ENCODE assay signal across 4 cellular contexts in the genomic region with DNA sequence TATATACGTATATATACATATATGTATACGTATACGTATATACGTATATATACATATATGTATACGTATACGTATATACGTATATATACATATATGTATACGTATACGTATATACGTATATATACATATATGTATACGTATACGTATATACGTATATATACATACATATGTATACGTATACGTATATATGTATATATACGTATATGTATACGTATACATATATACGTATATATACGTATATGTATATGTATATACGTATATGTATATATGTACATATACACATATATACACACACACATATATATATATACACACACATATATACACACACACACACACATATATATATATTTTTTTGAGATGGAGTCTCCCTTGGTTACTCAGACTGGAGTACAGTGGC. TPM values are rescaled to one million over a fixed set of nuclear protein-coding genes. Genes with fewer than 3 reads are reported as not detected.
A peak's percentile ranks its signal among the peaks of the same experiment; 100 is the strongest.
DNase-seq lines count a peak whose midpoint lies in the region; ATAC-seq, FAIRE-seq and TF ChIP-seq lines count a peak whose summit lies in the region.
"Not testable (repeated sequence)": the region's sequence is repeated elsewhere in the genome, so short reads cannot be mapped to it uniquely, and the experiment has no call there.

No MANE protein-coding gene starts in this region.

- H3K9ac ChIP-seq in K562 (ENCODE audit: insufficient read depth in 1 of 2, low read depth in 2 of 2, low read length in 2 of 2); kidney (ENCODE audit: low read length in 2 of 2): not testable (repeated sequence)

- in situ Hi-C loops in K562 (cut with MboI) = not testable (repeated sequence)

- not testable (repeated sequence) for DNase-seq in RCC 7860 (ENCODE audit: low spot score); K562 (ENCODE audit: extremely low read depth in 1 of 4, low spot score in 3 of 4); kidney

- not testable (repeated sequence) for H3K27me3 ChIP-seq in K562 (ENCODE audit: control insufficient read depth in 2 of 2, insufficient read depth in 2 of 2, low read length in 2 of 2)

- TF ChIP-seq CTCF in K562 (IDR thresholded peaks at IDR 0.05 in 2 of 3, conservative IDR thresholded peaks at IDR 0.05 in 1 of 3; ENCODE audit: insufficient read depth in 2 of 3, low read depth in 1 of 3, low read length in 3 of 3); kidney (IDR thresholded peaks at IDR 0.05; ENCODE audit: borderline replicate concordance, extremely low read depth, insufficient read depth): not testable (repeated sequence)

- WGBS in K562 (ENCODE audit: insufficient coverage, low coverage, missing lambda C conversion rate) = 93% methylated on average over 11 of the region's 20 CpGs

- CTCF ChIA-PET in K562 (lab: Yijun Ruan, JAX; ENCODE audit: low intra/inter-chr PET ratio) = not testable (repeated sequence)

- H3K36me3 ChIP-seq in K562 (ENCODE audit: control insufficient read depth, insufficient read depth, low read length); kidney (ENCODE audit: control insufficient read depth in 1 of 2, insufficient read depth in 2 of 2, low read length in 2 of 2): not testable (repeated sequence)

- BruUV-seq in K562 (replicated peaks; lab: Mats Ljungman, UMichigan) = not testable (repeated sequence)

- not testable (repeated sequence) for H3K79me2 ChIP-seq in K562 (ENCODE audit: control insufficient read depth, insufficient read depth, low read length)

- H3K4me1 ChIP-seq in K562 (replicated peaks in 1 of 2; ENCODE audit: control insufficient read depth in 2 of 2, insufficient read depth in 2 of 2, low read length in 2 of 2) = peaks cover 0 to 13% of the 10 kb centered on the region in 2 experiments; a peak in 1 of 5 replicates
- not testable (repeated sequence) for H3K4me1 ChIP-seq in kidney (ENCODE audit: control insufficient read depth in 1 of 2, insufficient read depth in 1 of 2, low read depth in 1 of 2, low read length in 2 of 2)

- not testable (repeated sequence) for ATAC-seq in K562

- not testable (repeated sequence) for H3K27ac ChIP-seq in K562 (ENCODE audit: extremely low read depth, low read depth, low read length); kidney (ENCODE audit: low read depth in 2 of 2, low read length in 2 of 2)

- intact Hi-C loops in K562 (cut with micrococcal nuclease); kidney (cut with DNase I): not testable (repeated sequence)

- not testable (repeated sequence) for H3K4me2 ChIP-seq in K562 (ENCODE audit: insufficient read depth, low read length)

- peak; percentile 78 for FAIRE-seq in RCC 7860 (lab: Jason Lieb, UNC)
- not testable (repeated sequence) for FAIRE-seq in K562 (lab: Jason Lieb, UNC)
- FAIRE-seq in endometrium (lab: Jason Lieb, UNC) = peak; percentile 89
- FAIRE-seq in kidney (lab: Jason Lieb, UNC) = peak; percentile 90

- not testable (repeated sequence) for TF ChIP-seq POLR2A in K562 (conservative IDR thresholded peaks at IDR 0.05)

- POLR2A ChIA-PET in K562 (lab: Yijun Ruan, JAX) = not testable (repeated sequence)

- TF ChIP-seq RAD21 in K562 (CRISPR knock-in tag; conservative IDR thresholded peaks at IDR 0.05 in 1 of 2, IDR thresholded peaks at IDR 0.05 in 1 of 2) = not testable (repeated sequence)

- not testable (repeated sequence) for H4K20me1 ChIP-seq in K562 (replicated peaks; ENCODE audit: control insufficient read depth, insufficient read depth, low read length)

- H3K9me1 ChIP-seq in K562 (ENCODE audit: control insufficient read depth, insufficient read depth, low read length) = not testable (repeated sequence)

- TF ChIP-seq EP300 in K562 (IDR thresholded peaks at IDR 0.05; ENCODE audit: low read length) = not testable (repeated sequence)

- H3K9me3 ChIP-seq in K562 (replicated peaks; ENCODE audit: control insufficient read depth, insufficient read depth, low read depth, low read length); kidney (ENCODE audit: control insufficient read depth in 1 of 2, low read length in 2 of 2): not testable (repeated sequence)

- H3K4me3 ChIP-seq in K562; kidney (ENCODE audit: low read length in 2 of 2): not testable (repeated sequence)

- H2AFZ ChIP-seq in K562 (ENCODE audit: low read depth, low read length) = not testable (repeated sequence)

TF ChIP-seq in K562, 482 proteins besides CTCF, POLR2A, EP300 and RAD21:
- TF ChIP-seq, protein P1, sequence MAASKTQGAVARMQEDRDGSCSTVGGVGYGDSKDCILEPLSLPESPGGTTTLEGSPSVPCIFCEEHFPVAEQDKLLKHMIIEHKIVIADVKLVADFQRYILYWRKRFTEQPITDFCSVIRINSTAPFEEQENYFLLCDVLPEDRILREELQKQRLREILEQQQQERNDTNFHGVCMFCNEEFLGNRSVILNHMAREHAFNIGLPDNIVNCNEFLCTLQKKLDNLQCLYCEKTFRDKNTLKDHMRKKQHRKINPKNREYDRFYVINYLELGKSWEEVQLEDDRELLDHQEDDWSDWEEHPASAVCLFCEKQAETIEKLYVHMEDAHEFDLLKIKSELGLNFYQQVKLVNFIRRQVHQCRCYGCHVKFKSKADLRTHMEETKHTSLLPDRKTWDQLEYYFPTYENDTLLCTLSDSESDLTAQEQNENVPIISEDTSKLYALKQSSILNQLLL (CRISPR knock-in tag; IDR thresholded peaks at IDR 0.05; ENCODE audit: borderline replicate concordance) = peak; percentile 29; the same call in 1 of the 2 replicates
- TF ChIP-seq, protein P2, sequence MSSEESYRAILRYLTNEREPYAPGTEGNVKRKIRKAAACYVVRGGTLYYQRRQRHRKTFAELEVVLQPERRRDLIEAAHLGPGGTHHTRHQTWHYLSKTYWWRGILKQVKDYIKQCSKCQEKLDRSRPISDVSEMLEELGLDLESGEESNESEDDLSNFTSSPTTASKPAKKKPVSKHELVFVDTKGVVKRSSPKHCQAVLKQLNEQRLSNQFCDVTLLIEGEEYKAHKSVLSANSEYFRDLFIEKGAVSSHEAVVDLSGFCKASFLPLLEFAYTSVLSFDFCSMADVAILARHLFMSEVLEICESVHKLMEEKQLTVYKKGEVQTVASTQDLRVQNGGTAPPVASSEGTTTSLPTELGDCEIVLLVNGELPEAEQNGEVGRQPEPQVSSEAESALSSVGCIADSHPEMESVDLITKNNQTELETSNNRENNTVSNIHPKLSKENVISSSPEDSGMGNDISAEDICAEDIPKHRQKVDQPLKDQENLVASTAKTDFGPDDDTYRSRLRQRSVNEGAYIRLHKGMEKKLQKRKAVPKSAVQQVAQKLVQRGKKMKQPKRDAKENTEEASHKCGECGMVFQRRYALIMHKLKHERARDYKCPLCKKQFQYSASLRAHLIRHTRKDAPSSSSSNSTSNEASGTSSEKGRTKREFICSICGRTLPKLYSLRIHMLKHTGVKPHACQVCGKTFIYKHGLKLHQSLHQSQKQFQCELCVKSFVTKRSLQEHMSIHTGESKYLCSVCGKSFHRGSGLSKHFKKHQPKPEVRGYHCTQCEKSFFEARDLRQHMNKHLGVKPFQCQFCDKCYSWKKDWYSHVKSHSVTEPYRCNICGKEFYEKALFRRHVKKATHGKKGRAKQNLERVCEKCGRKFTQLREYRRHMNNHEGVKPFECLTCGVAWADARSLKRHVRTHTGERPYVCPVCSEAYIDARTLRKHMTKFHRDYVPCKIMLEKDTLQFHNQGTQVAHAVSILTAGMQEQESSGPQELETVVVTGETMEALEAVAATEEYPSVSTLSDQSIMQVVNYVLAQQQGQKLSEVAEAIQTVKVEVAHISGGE (CRISPR knock-in tag; IDR thresholded peaks at IDR 0.05) = 0 out of 6 replicates have a peak, but pooled peaks of 1 of the 3 experiments have one; percentile 26
- TF ChIP-seq MTF1 (CRISPR knock-in tag; IDR thresholded peaks at IDR 0.05; ENCODE audit: borderline replicate concordance) = peak; percentile 84; the same call in 1 of the 2 replicates
- TF ChIP-seq, protein P3, sequence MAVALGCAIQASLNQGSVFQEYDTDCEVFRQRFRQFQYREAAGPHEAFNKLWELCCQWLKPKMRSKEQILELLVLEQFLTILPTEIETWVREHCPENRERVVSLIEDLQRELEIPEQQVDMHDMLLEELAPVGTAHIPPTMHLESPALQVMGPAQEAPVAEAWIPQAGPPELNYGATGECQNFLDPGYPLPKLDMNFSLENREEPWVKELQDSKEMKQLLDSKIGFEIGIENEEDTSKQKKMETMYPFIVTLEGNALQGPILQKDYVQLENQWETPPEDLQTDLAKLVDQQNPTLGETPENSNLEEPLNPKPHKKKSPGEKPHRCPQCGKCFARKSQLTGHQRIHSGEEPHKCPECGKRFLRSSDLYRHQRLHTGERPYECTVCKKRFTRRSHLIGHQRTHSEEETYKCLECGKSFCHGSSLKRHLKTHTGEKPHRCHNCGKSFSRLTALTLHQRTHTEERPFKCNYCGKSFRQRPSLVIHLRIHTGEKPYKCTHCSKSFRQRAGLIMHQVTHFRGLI (CRISPR knock-in tag; IDR thresholded peaks at IDR 0.05) = 0 out of 2 replicates have a peak, but pooled peaks have one; percentile 32
- peak; percentile 78 for TF ChIP-seq ZNF408 (CRISPR knock-in tag; IDR thresholded peaks at IDR 0.05; ENCODE audit: low read depth)
TF ChIP-seq in K562: peak in this region for 5; not testable (repeated sequence) for 477.

RNA-seq across cellular contexts. Expression of a gene that starts 11.3 kb away (rescaled TPM):
- 25.1 and 67.2 TPM in 2 replicates for total RNA-seq in K562 (2011; cell fraction: chromatin; rRNA removed; ENCODE audit: low replicate concordance)
- 37.1 and 44.9 TPM in 2 replicates for total RNA-seq in K562 (2011; cell fraction: nucleolus; rRNA removed)
- 28.7 and 29.2 TPM in 2 replicates for total RNA-seq in K562 (2011; cell fraction: nucleoplasm; rRNA removed)
- 56.2 and 62.9 TPM in 2 replicates for total RNA-seq in K562 (2014; rRNA removed)
- 9.5 and 10.9 TPM in 2 replicates for total RNA-seq in K562 (2014; rRNA removed; fragmentation: Illumina TruSeq; extraction: Trizol)
- total RNA-seq in K562 (2015; rRNA removed; fragmentation: Illumina TruSeq; extraction: Trizol) = 20.2 and 25.0 TPM in 2 replicates
- total RNA-seq in K562 (2021) = 61.5 and 65.5 TPM in 2 replicates
- 23.9 and 48.2 TPM in 2 replicates for polyA plus RNA-seq in K562 (2011; rRNA removed)
- polyA plus RNA-seq in K562 (2011; cell fraction: cytosol; rRNA removed) = 44.1 and 78.0 TPM in 2 replicates
- polyA plus RNA-seq in K562 (2011; cell fraction: nucleus; rRNA removed) = 49.6 and 80.3 TPM in 2 replicates
- 67.3 and 117 TPM in 2 replicates for polyA plus RNA-seq in K562 (2012)
- 36.5 and 74.6 TPM in 2 replicates for polyA plus RNA-seq in K562 (2014; fragmentation: Illumina TruSeq; extraction: Trizol)
- 1 to 10 TPM; 2.7 to 3.1 TPM for polyA plus RNA-seq in K562 (2014; fragmentation: Nextera tagmentation; extraction: Ambion mirVana)
- 41.0 and 44.2 TPM in 2 replicates for polyA plus RNA-seq in K562 (2014; rRNA removed)
- 11.6 and 13.9 TPM in 2 replicates for polyA minus RNA-seq in K562 (2011; rRNA and poly(A)+ RNA removed)
- polyA minus RNA-seq in K562 (2011; cell fraction: cytosol; rRNA and poly(A)+ RNA removed) = 32.4 and 46.1 TPM in 2 replicates
- polyA minus RNA-seq in K562 (2011; cell fraction: nucleus; rRNA and poly(A)+ RNA removed) = 19.9 and 22.5 TPM in 2 replicates
- 47.3 TPM for total RNA-seq in kidney
- 121 TPM for polyA plus RNA-seq in kidney (ENCODE audit: insufficient read depth, low read depth, low replicate concordance)
